ENCODE assay signal across 20 cellular contexts in genomic region chr17:6578491-6578890, GRCh38.
"Had no signal": no experiment of that assay in that cellular context is flagged by ENCODE, and none has a peak within 500 bp of the region (broad histone marks: within the 10 kb centered on the region; RNA-seq: fewer than 3 reads in every experiment).

No MANE protein-coding gene starts in this region.

- H3K27me3 Mint-ChIP-seq: activated naive CD4-positive, alpha-beta T cell treated with anti-CD3 and anti-CD28 coated beads, Interleukin-2, amount 50 U/mL, for 24 hours had no signal

- ATAC-seq: body of pancreas, heart left ventricle, left lung, SK-N-SH treated with all-trans-retinoic acid at 6 μM for 48 hours, upper lobe of right lung had no signal

- H3K4me3 ChIP-seq: body of pancreas, heart left ventricle, left lung, lung, sigmoid colon, thoracic aorta, upper lobe of right lung had no signal

- H3K27ac Mint-ChIP-seq: activated naive CD4-positive, alpha-beta T cell treated with anti-CD3 and anti-CD28 coated beads, Interleukin-2, amount 50 U/mL, for 24 hours had no signal

- H3K27ac ChIP-seq: body of pancreas, heart left ventricle, left lung, sigmoid colon, thoracic aorta, upper lobe of right lung had no signal

- H3K9me3 Mint-ChIP-seq: activated naive CD4-positive, alpha-beta T cell treated with anti-CD3 and anti-CD28 coated beads, Interleukin-2, amount 50 U/mL, for 24 hours had no signal

- FAIRE-seq: colon, kidney, TTC549 had no signal

- H3K4me1 ChIP-seq: body of pancreas had no signal

- H3K4me3 Mint-ChIP-seq: activated naive CD4-positive, alpha-beta T cell treated with anti-CD3 and anti-CD28 coated beads, Interleukin-2, amount 50 U/mL, for 24 hours had no signal

- H3K9me3 ChIP-seq: body of pancreas, left lung, sigmoid colon, thoracic aorta, upper lobe of right lung had no signal

- H3K27me3 ChIP-seq: body of pancreas, heart left ventricle, left lung, sigmoid colon, upper lobe of right lung had no signal

- DNase-seq: activated gamma-delta T cell treated with Interleukin-2 at 50 U/mL for 16 hours; activated T-cell treated with anti-CD3 and anti-CD28 coated beads, Interleukin-2, amount 50 U/mL, for 1 hour; anterior cingulate cortex; body of pancreas; effector memory CD4-positive, alpha-beta T cell; heart left ventricle; kidney; left lung; occipital lobe; sigmoid colon; stimulated activated CD4-positive, alpha-beta T cell treated with anti-CD3 and anti-CD28 coated beads, Interleukin-4, amount 100 ng/mL, for 1 hour; stimulated activated naive CD4-positive, alpha-beta T cell treated with Interleukin-2 at 50 U/mL for 16 hours; T-helper 1 cell; upper lobe of right lung had no signal
